ENCODE assay signal across 8 cellular contexts in the genomic region with DNA sequence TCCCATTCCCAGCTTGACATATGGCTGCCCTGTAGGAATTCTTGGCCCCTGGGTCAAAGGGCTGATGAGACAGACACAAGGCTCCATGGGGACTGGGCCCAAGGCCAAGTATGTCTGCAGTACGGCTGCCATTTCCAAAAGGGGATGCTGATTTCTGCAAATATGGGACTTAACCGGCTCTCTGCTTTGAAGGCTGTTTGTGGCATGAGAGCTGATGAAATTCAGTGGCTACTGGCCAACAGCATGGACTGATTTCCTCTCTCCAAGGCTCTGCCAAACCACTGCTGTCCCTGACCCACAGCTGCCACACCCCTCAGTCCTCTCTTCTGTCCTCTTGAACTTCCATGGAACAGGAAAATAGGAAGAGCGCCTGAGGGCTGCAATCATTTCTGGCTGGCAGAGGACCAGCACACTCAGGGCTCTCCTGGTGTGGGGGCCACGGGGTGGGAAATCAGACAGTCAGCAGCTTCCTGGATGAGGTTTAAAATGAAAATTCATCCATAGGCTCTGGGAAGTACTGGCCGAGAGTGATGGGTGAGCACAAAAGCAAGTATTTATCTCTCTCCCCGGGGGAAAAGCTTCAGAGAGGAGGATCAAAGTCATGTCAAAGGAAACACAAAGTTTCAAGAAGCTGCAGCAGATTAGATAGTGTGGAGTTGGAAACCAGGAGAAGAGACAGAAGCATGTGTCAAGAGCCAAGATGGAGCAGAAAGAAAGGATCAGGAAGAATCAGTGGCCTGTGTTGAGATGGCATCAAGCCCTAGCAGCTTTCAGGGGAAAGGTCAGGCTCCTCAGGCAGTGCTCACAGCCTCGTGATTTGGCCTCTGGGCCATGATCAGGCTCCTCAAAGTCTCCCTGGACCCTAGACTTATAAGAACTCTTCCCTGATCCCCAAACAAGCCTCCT.
DNase-seq lines count a peak whose midpoint lies in the region; ATAC-seq, FAIRE-seq and TF ChIP-seq lines count a peak whose summit lies in the region.

No MANE protein-coding gene starts in this region.

- peaks cover 0 to 26% of the 10 kb centered on the region in 2 experiments; a peak in 2 of 3 replicates for H3K36me3 ChIP-seq in HEK293 (ENCODE audit: control insufficient read depth in 2 of 2, insufficient read depth in 1 of 2, low read length in 2 of 2)

- DNase-seq in SKM-1 treated with dmso at 0.1 percent for 144 hours (lab: John Stamatoyannopoulos, UW; ENCODE audit: unreplicated experiment), result peak; percentile 61
- peak; percentile 41 to 62 for DNase-seq in frontal cortex (ENCODE audit: low spot score in 2 of 2)
- peak; percentile 88 for DNase-seq in sciatic nerve (ENCODE audit: low spot score)
- DNase-seq in NCI-H2107 (lab: John Stamatoyannopoulos, UW), result no peak
- no peak for DNase-seq in activated effector memory CD4-positive, alpha-beta T cell treated with Interleukin-2 at 50 U/mL for 16 hours

- ATAC-seq in sciatic nerve (peak; percentile 97), GM21360 (IDR thresholded peaks at IDR 0.05; ENCODE audit: unreplicated experiment) (no peak), GM19328 (IDR thresholded peaks at IDR 0.05; ENCODE audit: unreplicated experiment) (no peak)

- no peaks in the 10 kb centered on the region for H3K9me3 ChIP-seq in HEK293 (ENCODE audit: control insufficient read depth, insufficient read depth, low read depth, low read length)

- intact Hi-C loops in sciatic nerve (cut with DNase I), result no loop called here

- H3K4me3 ChIP-seq in HEK293 (ENCODE audit: low read depth, low read length), result no peak overlapping the region

- CTCF ChIA-PET in HEK293 (lab: Yijun Ruan, JAX), result interaction anchor here (0.6 to 6.2 kb wide), 11 partner anchors 10 to 220 kb away, joined by 3 to 48 read pairs (median 3); no protein-coding TSS in a partner anchor

- no peak for FAIRE-seq in frontal cortex (lab: Jason Lieb, UNC)

- 0 out of 2 replicates have a peak, but pooled peaks cover 5% of the 10 kb centered on the region for H3K4me1 ChIP-seq in HEK293 (ENCODE audit: control insufficient read depth, insufficient read depth, low read length)

- 0 out of 2 replicates have a peak overlapping the region, but pooled peaks have one; percentile 14 for H3K27ac ChIP-seq in HEK293 (ENCODE audit: extremely low read depth, low read depth, low read length)

- POLR2A ChIA-PET in HEK293 (lab: Yijun Ruan, JAX), result interaction anchor here (0.6 to 1.7 kb wide), 5 partner anchors 17 to 71 kb away, joined by 3 to 8 read pairs (median 3); a partner anchor contains a TSS

- no peak for TF ChIP-seq CTCF in HEK293 (tag by site-specific recombination; IDR thresholded peaks at IDR 0.05)

TF ChIP-seq in HEK293, 187 proteins besides CTCF, POLR2A, EP300 and RAD21:
- TF ChIP-seq, protein P1, sequence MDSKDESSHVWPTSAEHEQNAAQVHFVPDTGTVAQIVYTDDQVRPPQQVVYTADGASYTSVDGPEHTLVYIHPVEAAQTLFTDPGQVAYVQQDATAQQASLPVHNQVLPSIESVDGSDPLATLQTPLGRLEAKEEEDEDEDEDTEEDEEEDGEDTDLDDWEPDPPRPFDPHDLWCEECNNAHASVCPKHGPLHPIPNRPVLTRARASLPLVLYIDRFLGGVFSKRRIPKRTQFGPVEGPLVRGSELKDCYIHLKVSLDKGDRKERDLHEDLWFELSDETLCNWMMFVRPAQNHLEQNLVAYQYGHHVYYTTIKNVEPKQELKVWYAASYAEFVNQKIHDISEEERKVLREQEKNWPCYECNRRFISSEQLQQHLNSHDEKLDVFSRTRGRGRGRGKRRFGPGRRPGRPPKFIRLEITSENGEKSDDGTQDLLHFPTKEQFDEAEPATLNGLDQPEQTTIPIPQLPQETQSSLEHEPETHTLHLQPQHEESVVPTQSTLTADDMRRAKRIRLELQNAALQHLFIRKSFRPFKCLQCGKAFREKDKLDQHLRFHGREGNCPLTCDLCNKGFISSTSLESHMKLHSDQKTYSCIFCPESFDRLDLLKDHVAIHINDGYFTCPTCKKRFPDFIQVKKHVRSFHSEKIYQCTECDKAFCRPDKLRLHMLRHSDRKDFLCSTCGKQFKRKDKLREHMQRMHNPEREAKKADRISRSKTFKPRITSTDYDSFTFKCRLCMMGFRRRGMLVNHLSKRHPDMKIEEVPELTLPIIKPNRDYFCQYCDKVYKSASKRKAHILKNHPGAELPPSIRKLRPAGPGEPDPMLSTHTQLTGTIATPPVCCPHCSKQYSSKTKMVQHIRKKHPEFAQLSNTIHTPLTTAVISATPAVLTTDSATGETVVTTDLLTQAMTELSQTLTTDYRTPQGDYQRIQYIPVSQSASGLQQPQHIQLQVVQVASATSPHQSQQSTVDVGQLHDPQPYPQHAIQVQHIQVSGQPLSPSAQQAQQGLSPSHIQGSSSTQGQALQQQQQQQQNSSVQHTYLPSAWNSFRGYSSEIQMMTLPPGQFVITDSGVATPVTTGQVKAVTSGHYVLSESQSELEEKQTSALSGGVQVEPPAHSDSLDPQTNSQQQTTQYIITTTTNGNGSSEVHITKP (tag by site-specific recombination; IDR thresholded peaks at IDR 0.05), result 0 out of 2 replicates have a peak, but pooled peaks have one; percentile 11
- TF ChIP-seq ZNF660 (tag by site-specific recombination; IDR thresholded peaks at IDR 0.05), result peak; percentile 69; the same call in 1 of the 2 replicates
- TF ChIP-seq ZIC2 (tag by site-specific recombination; IDR thresholded peaks at IDR 0.05), result peak; percentile 65
- no peak for TF ChIP-seq ZNF292 (tag by site-specific recombination; IDR thresholded peaks at IDR 0.05; ENCODE audit: borderline replicate concordance, low read depth)
- 0 out of 2 replicates have a peak, but pooled peaks have one; percentile 17 for TF ChIP-seq KLF1 (tag by site-specific recombination; IDR thresholded peaks at IDR 0.05)

Comparison
In these comparisons a context has a peak if more than half of its experiments do, and no peak if none do; other contexts are left out.
1. DNase-seq: peak in SKM-1 treated with dmso at 0.1 percent for 144 hours (single experiment), frontal cortex (2 of 2) and sciatic nerve (single experiment); none in NCI-H2107 (single experiment) and activated effector memory CD4-positive, alpha-beta T cell treated with Interleukin-2 at 50 U/mL for 16 hours (single experiment).